2 cellular contexts compared by ENCODE assay signal in the genomic region with DNA sequence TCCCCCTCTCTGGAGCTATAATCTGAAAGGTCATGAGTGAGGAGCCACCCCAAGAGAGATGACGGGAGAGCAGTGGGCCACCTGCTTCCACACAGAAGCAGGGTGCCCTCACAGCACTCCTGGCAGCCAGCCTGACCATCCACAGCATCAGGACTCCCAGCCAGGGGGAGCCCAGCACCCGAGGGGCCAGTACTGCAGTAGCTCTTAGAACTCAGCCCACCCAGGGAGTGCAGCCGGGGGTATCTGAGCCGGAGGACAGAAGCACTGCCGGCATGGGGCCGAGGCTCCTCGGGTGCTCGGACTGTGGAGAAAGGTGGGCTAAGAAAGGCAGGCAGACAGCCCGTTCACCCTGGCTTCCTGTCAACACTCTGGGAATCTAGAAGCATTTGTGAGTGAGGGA.
TF ChIP-seq lines count a peak whose summit lies in the region.

No MANE protein-coding gene starts in this region.

TF ChIP-seq in SK-N-SH, 30 proteins besides CTCF, POLR2A, EP300 and RAD21:
- TF ChIP-seq TAF1 (IDR thresholded peaks at IDR 0.05; ENCODE audit: borderline replicate concordance, low read depth, low read length): no peak
- no peak for TF ChIP-seq ZBTB33 (IDR thresholded peaks at IDR 0.05; ENCODE audit: borderline replicate concordance, low read depth)
- no peak for TF ChIP-seq CHD2 (IDR thresholded peaks at IDR 0.05; ENCODE audit: low read length, partially characterized antibody)
- TF ChIP-seq MAX (IDR thresholded peaks at IDR 0.05; ENCODE audit: low read depth): no peak
- no peak for TF ChIP-seq IRF3 (IDR thresholded peaks at IDR 0.05; ENCODE audit: low read depth, low read length)

TF ChIP-seq in SK-N-SH treated with all-trans-retinoic acid at 6 μM for 48 hours, 23 proteins besides CTCF, POLR2A, EP300 and RAD21:
- TF ChIP-seq CSRNP3 (CRISPR knock-in tag; IDR thresholded peaks at IDR 0.05) (no peak), ZNF565 (CRISPR knock-in tag; conservative IDR thresholded peaks at IDR 0.05; ENCODE audit: low read depth) (no peak), ZFP3 (CRISPR knock-in tag; IDR thresholded peaks at IDR 0.05) (no peak), ZNF70 (CRISPR knock-in tag; IDR thresholded peaks at IDR 0.05) (no peak), TOX (CRISPR knock-in tag; IDR thresholded peaks at IDR 0.05; ENCODE audit: borderline replicate concordance) (no peak), ZNF8 (CRISPR knock-in tag; IDR thresholded peaks at IDR 0.05) (no peak)
- TF ChIP-seq, protein P1, sequence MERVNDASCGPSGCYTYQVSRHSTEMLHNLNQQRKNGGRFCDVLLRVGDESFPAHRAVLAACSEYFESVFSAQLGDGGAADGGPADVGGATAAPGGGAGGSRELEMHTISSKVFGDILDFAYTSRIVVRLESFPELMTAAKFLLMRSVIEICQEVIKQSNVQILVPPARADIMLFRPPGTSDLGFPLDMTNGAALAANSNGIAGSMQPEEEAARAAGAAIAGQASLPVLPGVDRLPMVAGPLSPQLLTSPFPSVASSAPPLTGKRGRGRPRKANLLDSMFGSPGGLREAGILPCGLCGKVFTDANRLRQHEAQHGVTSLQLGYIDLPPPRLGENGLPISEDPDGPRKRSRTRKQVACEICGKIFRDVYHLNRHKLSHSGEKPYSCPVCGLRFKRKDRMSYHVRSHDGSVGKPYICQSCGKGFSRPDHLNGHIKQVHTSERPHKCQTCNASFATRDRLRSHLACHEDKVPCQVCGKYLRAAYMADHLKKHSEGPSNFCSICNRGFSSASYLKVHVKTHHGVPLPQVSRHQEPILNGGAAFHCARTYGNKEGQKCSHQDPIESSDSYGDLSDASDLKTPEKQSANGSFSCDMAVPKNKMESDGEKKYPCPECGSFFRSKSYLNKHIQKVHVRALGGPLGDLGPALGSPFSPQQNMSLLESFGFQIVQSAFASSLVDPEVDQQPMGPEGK (CRISPR knock-in tag; IDR thresholded peaks at IDR 0.05; ENCODE audit: borderline replicate concordance): no peak
